ENCODE assay signal across 20 cellular contexts in genomic region chr3:35680866-35681650, GRCh38. TPM values are rescaled to one million over a fixed set of nuclear protein-coding genes. Genes with fewer than 3 reads are reported as not detected.
"Had no signal": no experiment of that assay in that cellular context is flagged by ENCODE, and none has a peak within 500 bp of the region (broad histone marks: within the 10 kb centered on the region; RNA-seq: fewer than 3 reads in every experiment).

No MANE protein-coding gene starts in this region.

- H3K9me3 ChIP-seq: breast epithelium, esophagus squamous epithelium, heart right ventricle, right lobe of liver, stomach had no signal

- H3K4me1 ChIP-seq: breast epithelium, esophagus squamous epithelium, foreskin keratinocyte, heart right ventricle, right lobe of liver, stomach had no signal

- H3K4me3 Mint-ChIP-seq: activated CD4-positive, alpha-beta memory T cell treated with anti-CD3 and anti-CD28 coated beads, Interleukin-2, amount 10 ng/mL, durations not matched to agents 7 days and 5 days; activated naive CD8-positive, alpha-beta T cell treated with anti-CD3 and anti-CD28 coated beads, Interleukin-2, amount 10 ng/mL, durations not matched to agents 7 days and 5 days; activated T-cell treated with anti-CD3 and anti-CD28 coated beads, Interleukin-2, amount 50 U/mL, for 72 hours; natural killer cell had no signal

- DNase-seq: activated CD4-positive, alpha-beta memory T cell treated with anti-CD3 and anti-CD28 coated beads, Interleukin-2, amount 10 ng/mL, durations not matched to agents 7 days and 5 days; activated gamma-delta T cell treated with Interleukin-2 at 50 U/mL for 16 hours; activated naive CD8-positive, alpha-beta T cell treated with anti-CD3 and anti-CD28 coated beads, Interleukin-2, amount 10 ng/mL, durations not matched to agents 7 days and 5 days; activated T-cell treated with anti-CD3 and anti-CD28 coated beads, Interleukin-2, amount 50 U/mL, for 72 hours; anterior cingulate cortex; esophagus squamous epithelium; foreskin keratinocyte; heart right ventricle; mammary epithelial cell; natural killer cell; nucleus accumbens; right lobe of liver; stimulated activated CD4-positive, alpha-beta T cell treated with anti-CD3 and anti-CD28 coated beads, Interleukin-12 subunit alpha, Interleukin-12 subunit beta, amount 100 ng/mL, for 4 hours; stimulated activated CD8-positive, alpha-beta memory T cell treated with anti-CD3 and anti-CD28 coated beads, Interleukin-4, amount 100 ng/mL, for 48 hours; stomach; T-helper 9 cell had no signal

- H3K4me1 Mint-ChIP-seq: activated CD4-positive, alpha-beta memory T cell treated with anti-CD3 and anti-CD28 coated beads, Interleukin-2, amount 10 ng/mL, durations not matched to agents 7 days and 5 days; activated naive CD8-positive, alpha-beta T cell treated with anti-CD3 and anti-CD28 coated beads, Interleukin-2, amount 10 ng/mL, durations not matched to agents 7 days and 5 days; natural killer cell had no signal

- H3K9me3 Mint-ChIP-seq: activated CD4-positive, alpha-beta memory T cell treated with anti-CD3 and anti-CD28 coated beads, Interleukin-2, amount 10 ng/mL, durations not matched to agents 7 days and 5 days; activated naive CD8-positive, alpha-beta T cell treated with anti-CD3 and anti-CD28 coated beads, Interleukin-2, amount 10 ng/mL, durations not matched to agents 7 days and 5 days had no signal

- H3K27me3 ChIP-seq: right lobe of liver, stomach had no signal

- H3K4me3 ChIP-seq: breast epithelium, esophagus squamous epithelium, heart right ventricle, right lobe of liver, stomach had no signal

- H3K36me3 ChIP-seq: breast epithelium, esophagus squamous epithelium, heart right ventricle, right lobe of liver, stomach had no signal

- H3K27ac ChIP-seq: breast epithelium, esophagus squamous epithelium, foreskin keratinocyte, heart right ventricle, right lobe of liver, stomach had no signal

- H3K27me3 Mint-ChIP-seq: activated CD4-positive, alpha-beta memory T cell treated with anti-CD3 and anti-CD28 coated beads, Interleukin-2, amount 10 ng/mL, durations not matched to agents 7 days and 5 days; activated naive CD8-positive, alpha-beta T cell treated with anti-CD3 and anti-CD28 coated beads, Interleukin-2, amount 10 ng/mL, durations not matched to agents 7 days and 5 days had no signal

- H3K27ac Mint-ChIP-seq: activated CD4-positive, alpha-beta memory T cell treated with anti-CD3 and anti-CD28 coated beads, Interleukin-2, amount 10 ng/mL, durations not matched to agents 7 days and 5 days; activated naive CD8-positive, alpha-beta T cell treated with anti-CD3 and anti-CD28 coated beads, Interleukin-2, amount 10 ng/mL, durations not matched to agents 7 days and 5 days; activated T-cell treated with anti-CD3 and anti-CD28 coated beads, Interleukin-2, amount 50 U/mL, for 72 hours; natural killer cell had no signal

- H3K36me3 Mint-ChIP-seq: activated naive CD8-positive, alpha-beta T cell treated with anti-CD3 and anti-CD28 coated beads, Interleukin-2, amount 10 ng/mL, durations not matched to agents 7 days and 5 days; natural killer cell had no signal

- ATAC-seq: activated T-cell treated with anti-CD3 and anti-CD28 coated beads, Interleukin-2, amount 50 U/mL, for 72 hours; foreskin keratinocyte; heart right ventricle; left lobe of liver; natural killer cell; right lobe of liver had no signal

RNA-seq across cellular contexts. Expression of gene ARPP21, which starts 41.7 kb away (rescaled TPM):
- total RNA-seq: activated CD4-positive, alpha-beta memory T cell treated with anti-CD3 and anti-CD28 coated beads, Interleukin-2, amount 10 ng/mL, durations not matched to agents 7 days and 5 days; activated naive CD8-positive, alpha-beta T cell treated with anti-CD3 and anti-CD28 coated beads, Interleukin-2, amount 10 ng/mL, durations not matched to agents 7 days and 5 days; activated T-cell treated with anti-CD3 and anti-CD28 coated beads, Interleukin-2, amount 50 U/mL, for 72 hours; esophagus squamous epithelium; foreskin keratinocyte; heart right ventricle; mammary epithelial cell; mononuclear cell; natural killer cell; posterior vena cava had no signal
